ENCODE assay signal across 13 cellular contexts in the genomic region with DNA sequence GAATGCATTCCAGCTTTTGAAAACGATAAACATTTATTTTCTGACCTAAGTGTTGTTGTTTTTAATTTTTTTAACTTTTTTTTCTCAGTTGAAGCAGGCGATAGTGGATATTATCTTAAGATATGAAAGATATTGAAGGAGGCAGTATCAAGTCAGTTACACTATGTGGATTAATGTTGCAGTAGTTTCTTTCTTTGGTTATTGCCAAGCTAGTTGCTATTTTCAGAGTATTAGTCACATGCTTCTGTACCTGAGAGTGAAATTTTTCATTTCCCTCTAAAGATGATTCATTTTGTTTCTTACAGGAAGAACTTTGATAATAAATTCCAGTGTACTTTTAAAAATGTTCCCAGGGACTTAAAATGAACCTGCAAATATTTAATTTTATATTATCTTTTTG.
DNase-seq lines count a peak whose midpoint lies in the region; ATAC-seq and TF ChIP-seq lines count a peak whose summit lies in the region.
"Had no signal": no experiment of that assay in that cellular context is flagged by ENCODE, and none has a peak within 500 bp of the region (broad histone marks: within the 10 kb centered on the region; RNA-seq: fewer than 3 reads in every experiment).

No MANE protein-coding gene starts in this region.

- no peak overlapping the region for H3K4me3 Mint-ChIP-seq in neural progenitor cell
- no peak overlapping the region for H3K4me3 Mint-ChIP-seq in stimulated activated memory B cell treated with anti-CD40 and anti-IgM and Interleukin-4, amounts not matched to agents 10 μg/mL and 1 μg/mL and 100 μg/mL, for 72 hours
- H3K4me3 Mint-ChIP-seq in activated naive CD4-positive, alpha-beta T cell treated with anti-CD3 and anti-CD28 coated beads, Interleukin-2, amount 10 ng/mL, durations not matched to agents 7 days and 5 days, result no peak overlapping the region

- H3K4me3 ChIP-seq in OCI-LY3 (ENCODE audit: low read length) (peak overlapping the region; percentile 67), neural progenitor cell (no peak overlapping the region), trophoblast cell (ENCODE audit: low read depth, low read length) (no peak overlapping the region)
- H3K4me3 ChIP-seq: transverse colon had no signal

- H4K20me1 ChIP-seq in OCI-LY3 (ENCODE audit: insufficient read depth, low read length) (no peaks in the 10 kb centered on the region), neural progenitor cell (ENCODE audit: low read depth) (no peaks in the 10 kb centered on the region)

- H3K4ac ChIP-seq in trophoblast cell (ENCODE audit: low read depth, low read length), result no peak overlapping the region

- H4K91ac ChIP-seq in trophoblast cell (ENCODE audit: low read depth, low read length), result no peak overlapping the region

- H3K27me3 Mint-ChIP-seq in neural progenitor cell (ENCODE audit: insufficient read depth, low read depth), result no peaks in the 10 kb centered on the region
- H3K27me3 Mint-ChIP-seq in stimulated activated memory B cell treated with anti-CD40 and anti-IgM and Interleukin-4, amounts not matched to agents 10 μg/mL and 1 μg/mL and 100 μg/mL, for 72 hours, result no peaks in the 10 kb centered on the region
- H3K27me3 Mint-ChIP-seq in activated naive CD4-positive, alpha-beta T cell treated with anti-CD3 and anti-CD28 coated beads, Interleukin-2, amount 10 ng/mL, durations not matched to agents 7 days and 5 days, result no peaks in the 10 kb centered on the region

- ATAC-seq in GM19035 (IDR thresholded peaks at IDR 0.05; ENCODE audit: unreplicated experiment) (peak; percentile 55), HG02798 (IDR thresholded peaks at IDR 0.05; ENCODE audit: poor library complexity, unreplicated experiment) (peak; percentile 65)
- ATAC-seq in stimulated activated memory B cell treated with anti-CD40 and anti-IgM and Interleukin-4, amounts not matched to agents 10 μg/mL and 1 μg/mL and 100 μg/mL, for 72 hours, result no peak
- ATAC-seq: right cardiac atrium had no signal

- H2BK12ac ChIP-seq in trophoblast cell (ENCODE audit: low read length), result no peak overlapping the region

- no peak overlapping the region for H4K8ac ChIP-seq in trophoblast cell (ENCODE audit: low read depth, low read length)

- no peak overlapping the region for H3K27ac Mint-ChIP-seq in neural progenitor cell
- H3K27ac Mint-ChIP-seq in stimulated activated memory B cell treated with anti-CD40 and anti-IgM and Interleukin-4, amounts not matched to agents 10 μg/mL and 1 μg/mL and 100 μg/mL, for 72 hours, result no peak overlapping the region
- H3K27ac Mint-ChIP-seq in activated naive CD4-positive, alpha-beta T cell treated with anti-CD3 and anti-CD28 coated beads, Interleukin-2, amount 10 ng/mL, durations not matched to agents 7 days and 5 days, result no peak overlapping the region

- H2AK5ac ChIP-seq in trophoblast cell (ENCODE audit: low read length), result no peak overlapping the region

- H3K9ac ChIP-seq in OCI-LY3 (ENCODE audit: low read length) (peak overlapping the region; percentile 72), neural progenitor cell (no peak overlapping the region), trophoblast cell (ENCODE audit: low read length) (no peak overlapping the region)

- peaks cover 8% of the 10 kb centered on the region for H3K36me3 ChIP-seq in OCI-LY3 (replicated peaks; ENCODE audit: low read depth, low read length)
- H3K36me3 ChIP-seq in neural progenitor cell, result no peaks in the 10 kb centered on the region
- H3K36me3 ChIP-seq in trophoblast cell (ENCODE audit: control insufficient read depth in 1 of 2, insufficient read depth in 2 of 2, low read length in 2 of 2), result no peaks in the 10 kb centered on the region
- H3K36me3 ChIP-seq: transverse colon had no signal

- H3K4me1 Mint-ChIP-seq in neural progenitor cell, result no peaks in the 10 kb centered on the region
- no peaks in the 10 kb centered on the region for H3K4me1 Mint-ChIP-seq in stimulated activated memory B cell treated with anti-CD40 and anti-IgM and Interleukin-4, amounts not matched to agents 10 μg/mL and 1 μg/mL and 100 μg/mL, for 72 hours
- H3K4me1 Mint-ChIP-seq in activated naive CD4-positive, alpha-beta T cell treated with anti-CD3 and anti-CD28 coated beads, Interleukin-2, amount 10 ng/mL, durations not matched to agents 7 days and 5 days, result no peaks in the 10 kb centered on the region

- H3K27me3 ChIP-seq in OCI-LY3 (ENCODE audit: low read depth, low read length), result no peaks in the 10 kb centered on the region
- no peaks in the 10 kb centered on the region for H3K27me3 ChIP-seq in neural progenitor cell
- H3K27me3 ChIP-seq in trophoblast cell (ENCODE audit: insufficient read depth, low read length), result no peaks in the 10 kb centered on the region
- H3K27me3 ChIP-seq: transverse colon had no signal

- no peak for DNase-seq in neural progenitor cell (ENCODE audit: low spot score)
- DNase-seq in substantia nigra (lab: John Stamatoyannopoulos, UW), result no peak
- DNase-seq in trophoblast cell, result no peak
- DNase-seq in activated naive CD4-positive, alpha-beta T cell treated with anti-CD3 and anti-CD28 coated beads, Interleukin-2, amount 10 ng/mL, durations not matched to agents 7 days and 5 days, result no peak
- DNase-seq: activated gamma-delta T cell treated with Interleukin-2 at 50 U/mL for 16 hours, GF-D8, right cardiac atrium, Right ventricle myocardium superior, transverse colon had no signal

- H2BK120ac ChIP-seq in trophoblast cell (ENCODE audit: insufficient read depth, low read length, poor library complexity), result no peak overlapping the region

- WGBS in trophoblast cell (ENCODE audit: extremely low coverage, insufficient coverage, insufficient read length), result no CpG with 5 or more reads among the region's 2 CpGs

- H3K4me1 ChIP-seq in OCI-LY3 (ENCODE audit: low read length) (peaks cover 73% of the 10 kb centered on the region), neural progenitor cell (peaks cover 24% of the 10 kb centered on the region), trophoblast cell (ENCODE audit: control insufficient read depth in 1 of 2, insufficient read depth in 2 of 2, low read length in 2 of 2) (no peaks in the 10 kb centered on the region)
- H3K4me1 ChIP-seq: transverse colon had no signal

- CTCF ChIA-PET in activated naive CD4-positive, alpha-beta T cell treated with anti-CD3 and anti-CD28 coated beads, Interleukin-2, amount 10 ng/mL, durations not matched to agents 7 days and 5 days (lab: Charles Lee), result no interaction called here

- no peaks in the 10 kb centered on the region for H3F3A ChIP-seq in neural progenitor cell (ENCODE audit: low read depth)

- no peak overlapping the region for H4K12ac ChIP-seq in trophoblast cell (ENCODE audit: low read depth, low read length)

- H3K9me3 ChIP-seq in OCI-LY3 (ENCODE audit: insufficient read depth, low read length) (no peaks in the 10 kb centered on the region), neural progenitor cell (ENCODE audit: low read depth) (no peaks in the 10 kb centered on the region), trophoblast cell (ENCODE audit: insufficient read depth, low read depth, low read length) (no peaks in the 10 kb centered on the region)
- H3K9me3 ChIP-seq: transverse colon had no signal

- TF ChIP-seq CTCF in OCI-LY3 (IDR thresholded peaks at IDR 0.05; ENCODE audit: low read depth, low read length) (no peak), neural progenitor cell (IDR thresholded peaks at IDR 0.05) (no peak)

- H3K23ac ChIP-seq in trophoblast cell (ENCODE audit: low read length), result no peak overlapping the region

- H3K79me2 ChIP-seq in OCI-LY3 (ENCODE audit: low read length), result no peaks in the 10 kb centered on the region
- no peaks in the 10 kb centered on the region for H3K79me2 ChIP-seq in neural progenitor cell (ENCODE audit: low read depth)
- no peaks in the 10 kb centered on the region for H3K79me2 ChIP-seq in trophoblast cell (ENCODE audit: control insufficient read depth, insufficient read depth, low read length, poor library complexity)

- no peak overlapping the region for H2BK5ac ChIP-seq in trophoblast cell (ENCODE audit: low read depth, low read length, poor library complexity)

- peak overlapping the region; percentile 76 for H3K4me2 ChIP-seq in OCI-LY3 (ENCODE audit: low read length)
- peak overlapping the region; percentile 0 for H3K4me2 ChIP-seq in neural progenitor cell
- no peak overlapping the region for H3K4me2 ChIP-seq in trophoblast cell (ENCODE audit: low read length)

- no peaks in the 10 kb centered on the region for H3K9me3 Mint-ChIP-seq in neural progenitor cell
- H3K9me3 Mint-ChIP-seq in stimulated activated memory B cell treated with anti-CD40 and anti-IgM and Interleukin-4, amounts not matched to agents 10 μg/mL and 1 μg/mL and 100 μg/mL, for 72 hours, result no peaks in the 10 kb centered on the region
- no peaks in the 10 kb centered on the region for H3K9me3 Mint-ChIP-seq in activated naive CD4-positive, alpha-beta T cell treated with anti-CD3 and anti-CD28 coated beads, Interleukin-2, amount 10 ng/mL, durations not matched to agents 7 days and 5 days

- no peak overlapping the region for H3K14ac ChIP-seq in trophoblast cell (ENCODE audit: low read length)

- H3K27ac ChIP-seq in OCI-LY3 (ENCODE audit: low read length) (peak overlapping the region; percentile 94), neural progenitor cell (no peak overlapping the region), substantia nigra (ENCODE audit: low read depth, low read length, poor library complexity, severe bottlenecking) (no peak overlapping the region), trophoblast cell (ENCODE audit: low read depth, low read length) (no peak overlapping the region)
- H3K27ac ChIP-seq: transverse colon had no signal

- H3K79me1 ChIP-seq in trophoblast cell (ENCODE audit: low read length), result no peaks in the 10 kb centered on the region

- H2AFZ ChIP-seq in OCI-LY3 (ENCODE audit: low read depth, low read length) (peak overlapping the region; percentile 49; the same call in 1 of the 2 replicates), neural progenitor cell (replicated peaks) (peak overlapping the region; percentile 70), trophoblast cell (ENCODE audit: insufficient read depth, low read length, poor library complexity) (no peak overlapping the region)

- no peak overlapping the region for H3K18ac ChIP-seq in trophoblast cell (ENCODE audit: low read length)

- no peaks in the 10 kb centered on the region for H3K36me3 Mint-ChIP-seq in neural progenitor cell
- H3K36me3 Mint-ChIP-seq in stimulated activated memory B cell treated with anti-CD40 and anti-IgM and Interleukin-4, amounts not matched to agents 10 μg/mL and 1 μg/mL and 100 μg/mL, for 72 hours, result no peaks in the 10 kb centered on the region
- H3K36me3 Mint-ChIP-seq in activated naive CD4-positive, alpha-beta T cell treated with anti-CD3 and anti-CD28 coated beads, Interleukin-2, amount 10 ng/mL, durations not matched to agents 7 days and 5 days, result no peaks in the 10 kb centered on the region
